In genomic region chr2:105804266-105804665, GRCh38 we compare ENCODE assay signal across 9 cellular contexts. TPM values are rescaled to one million over a fixed set of nuclear protein-coding genes. Genes with fewer than 3 reads are reported as not detected.
A peak's percentile ranks its signal among the peaks of the same experiment; 100 is the strongest.
DNase-seq lines count a peak whose midpoint lies in the region; FAIRE-seq and TF ChIP-seq lines count a peak whose summit lies in the region.
"Had no signal": no experiment of that assay in that cellular context is flagged by ENCODE, and none has a peak within 500 bp of the region (broad histone marks: within the 10 kb centered on the region; RNA-seq: fewer than 3 reads in every experiment).

No MANE protein-coding gene starts in this region.

- BruUV-seq in OCI-LY7 (replicated peaks; lab: Mats Ljungman, UMichigan), result no TSS peak

- POLR2A ChIA-PET in OCI-LY7 (lab: Charles Lee), result interaction anchor here (0.7 to 2.2 kb wide), 3 partner anchors 12 to 90 kb away, joined by 3 to 10 read pairs (median 5); no protein-coding TSS in a partner anchor

- peaks cover 18% of the 10 kb centered on the region; the same call in 1 of the 2 replicates for H3K79me2 ChIP-seq in OCI-LY7 (ENCODE audit: insufficient read depth, low read depth, low read length)

- H4K20me1 ChIP-seq in OCI-LY7 (ENCODE audit: insufficient read depth, low read length), result no peaks in the 10 kb centered on the region

- H3K9me2 ChIP-seq in OCI-LY7 (ENCODE audit: insufficient read depth, low read length), result no peaks in the 10 kb centered on the region

- H3K27ac ChIP-seq in OCI-LY7 (ENCODE audit: low read depth, low read length, poor library complexity, severe bottlenecking), result no peak overlapping the region

- H3K36me3 ChIP-seq in OCI-LY7 (ENCODE audit: insufficient read depth, low read length), result no peaks in the 10 kb centered on the region; the same call in 1 of the 2 replicates

- CTCF ChIA-PET in OCI-LY7 (lab: Charles Lee; ENCODE audit: unreplicated experiment), result interaction anchor here (1.0 kb wide), 1 partner anchor 15 kb away, joined by 3 read pairs; no protein-coding TSS in a partner anchor

- intact Hi-C loops in OCI-LY7 (cut with micrococcal nuclease; ENCODE audit: unreplicated experiment), result no loop called here
- intact Hi-C loops in posterior vena cava (cut with DNase I), result loop anchor here in 1 of 2 donors (2.0 kb wide), 1 partner anchor 59 kb away; the partner anchor contains the start of gene NCK2

- H3K4me1 ChIP-seq in OCI-LY7 (ENCODE audit: insufficient read depth, low read length, poor library complexity, severe bottlenecking), result peaks cover 52% of the 10 kb centered on the region

- peak; percentile 1 for TF ChIP-seq CTCF in D721Med (IDR thresholded peaks at IDR 0.05; ENCODE audit: insufficient read depth, missing control alignments)
- TF ChIP-seq CTCF in fibroblast of the aortic adventitia (IDR thresholded peaks at IDR 0.05; ENCODE audit: insufficient read depth, low read length), result no peak
- TF ChIP-seq CTCF in OCI-LY7 (conservative IDR thresholded peaks at IDR 0.05; ENCODE audit: low read length), result no peak

- DNase-seq in D721Med (ENCODE audit: insufficient read length, low spot score) (no peak), NCI-H1048 (lab: John Stamatoyannopoulos, UW) (peak; percentile 33), SHP77 (lab: John Stamatoyannopoulos, UW) (peak; percentile 22 to 44), fibroblast of the aortic adventitia (ENCODE audit: low read depth) (peak; percentile 46), OCI-LY7 (ENCODE audit: low spot score) (no peak), posterior vena cava (ENCODE audit: low spot score) (no peak), HK-2 (ENCODE audit: unreplicated experiment) (no peak)
- no peak for DNase-seq in activated CD4-positive, CD25-positive, alpha-beta regulatory T cell treated with anti-CD3 and anti-CD28 coated beads, Interleukin-2, amount 50 U/mL, for 72 hours
- DNase-seq: dorsolateral prefrontal cortex had no signal

- no peak for FAIRE-seq in D721Med (lab: Jason Lieb, UNC)

- peaks cover 5% of the 10 kb centered on the region; the same call in 1 of the 2 replicates for H3K9me3 ChIP-seq in OCI-LY7 (ENCODE audit: low read length)

- H3K4me2 ChIP-seq in OCI-LY7 (ENCODE audit: low read length), result no peak overlapping the region

- H3K4me3 ChIP-seq in fibroblast of the aortic adventitia (ENCODE audit: low read depth, low read length), result no peak overlapping the region
- H3K4me3 ChIP-seq in OCI-LY7 (ENCODE audit: low read depth, low read length, poor library complexity, severe bottlenecking), result no peak overlapping the region
- H3K4me3 ChIP-seq: dorsolateral prefrontal cortex had no signal

- no peak overlapping the region for H2AFZ ChIP-seq in OCI-LY7 (ENCODE audit: low read length)

RNA-seq across cellular contexts. Expression of gene NCK2, which starts 59.6 kb away (rescaled TPM):
- total RNA-seq in fibroblast of the aortic adventitia (ENCODE audit: low replicate concordance) (9.4 and 12.2 TPM in 2 replicates), OCI-LY7 (2022) (33.5 and 34.2 TPM in 2 replicates), posterior vena cava (10 to 100 TPM; 32.8 to 42.6 TPM)
- 23.4 and 24.7 TPM in 2 replicates for total RNA-seq in OCI-LY7 (2014; rRNA removed; shearing (Covaris generic))

Comparison
In these comparisons a context has a peak if more than half of its experiments do, and no peak if none do; other contexts are left out.
1. DNase-seq: peak in NCI-H1048 (single experiment), SHP77 (2 of 2) and fibroblast of the aortic adventitia (single experiment); none in D721Med (single experiment), activated CD4-positive, CD25-positive, alpha-beta regulatory T cell treated with anti-CD3 and anti-CD28 coated beads, Interleukin-2, amount 50 U/mL, for 72 hours (single experiment), OCI-LY7 (single experiment), posterior vena cava (single experiment) and HK-2 (single experiment).